In genomic region chr1:221251580-221251979, GRCh38 we compare ENCODE assay signal across 3 cellular contexts.
A peak's percentile ranks its signal among the peaks of the same experiment; 100 is the strongest.
TF ChIP-seq lines count a peak whose summit lies in the region.

No MANE protein-coding gene starts in this region.

TF ChIP-seq in HepG2, 621 proteins besides CTCF, POLR2A, EP300 and RAD21:
- TF ChIP-seq MAFK (conservative IDR thresholded peaks at IDR 0.05 in 1 of 2, IDR thresholded peaks at IDR 0.05 in 1 of 2; ENCODE audit: low read length in 2 of 2) = peak; percentile 88 to 91
- TF ChIP-seq ZBTB38 (CRISPR knock-in tag; IDR thresholded peaks at IDR 0.05) = no peak
- TF ChIP-seq MAFF (IDR thresholded peaks at IDR 0.05; ENCODE audit: low read depth, low read length) = peak; percentile 87
- no peak for TF ChIP-seq ISX (CRISPR knock-in tag; conservative IDR thresholded peaks at IDR 0.05)
- no peak for TF ChIP-seq FOXO4 (CRISPR knock-in tag; conservative IDR thresholded peaks at IDR 0.05)
- TF ChIP-seq KDM6A (CRISPR knock-in tag; IDR thresholded peaks at IDR 0.05; ENCODE audit: low read depth) = no peak
- no peak for TF ChIP-seq ATF7-NPFF (CRISPR knock-in tag; IDR thresholded peaks at IDR 0.05; ENCODE audit: low read depth)

TF ChIP-seq in IMR-90, 13 proteins besides CTCF, POLR2A, EP300 and RAD21:
- TF ChIP-seq MAFK (IDR thresholded peaks at IDR 0.05; ENCODE audit: low read depth, low read length) = peak; percentile 89
- TF ChIP-seq CEBPB (IDR thresholded peaks at IDR 0.05; ENCODE audit: low read depth, low read length) = no peak

TF ChIP-seq in H1, 55 proteins besides CTCF, POLR2A, EP300 and RAD21:
- TF ChIP-seq CHD1 (IDR thresholded peaks at IDR 0.05; ENCODE audit: low read depth, low read length) (no peak), SRF (IDR thresholded peaks at IDR 0.05; ENCODE audit: low read depth, low read length) (no peak), MAFK (IDR thresholded peaks at IDR 0.05; ENCODE audit: low read depth, low read length) (peak; percentile 43; the same call in 1 of the 2 replicates)
TF ChIP-seq in H1: peak in this region for 1.
